ENCODE assay signal across 1 cellular context in the genomic region with DNA sequence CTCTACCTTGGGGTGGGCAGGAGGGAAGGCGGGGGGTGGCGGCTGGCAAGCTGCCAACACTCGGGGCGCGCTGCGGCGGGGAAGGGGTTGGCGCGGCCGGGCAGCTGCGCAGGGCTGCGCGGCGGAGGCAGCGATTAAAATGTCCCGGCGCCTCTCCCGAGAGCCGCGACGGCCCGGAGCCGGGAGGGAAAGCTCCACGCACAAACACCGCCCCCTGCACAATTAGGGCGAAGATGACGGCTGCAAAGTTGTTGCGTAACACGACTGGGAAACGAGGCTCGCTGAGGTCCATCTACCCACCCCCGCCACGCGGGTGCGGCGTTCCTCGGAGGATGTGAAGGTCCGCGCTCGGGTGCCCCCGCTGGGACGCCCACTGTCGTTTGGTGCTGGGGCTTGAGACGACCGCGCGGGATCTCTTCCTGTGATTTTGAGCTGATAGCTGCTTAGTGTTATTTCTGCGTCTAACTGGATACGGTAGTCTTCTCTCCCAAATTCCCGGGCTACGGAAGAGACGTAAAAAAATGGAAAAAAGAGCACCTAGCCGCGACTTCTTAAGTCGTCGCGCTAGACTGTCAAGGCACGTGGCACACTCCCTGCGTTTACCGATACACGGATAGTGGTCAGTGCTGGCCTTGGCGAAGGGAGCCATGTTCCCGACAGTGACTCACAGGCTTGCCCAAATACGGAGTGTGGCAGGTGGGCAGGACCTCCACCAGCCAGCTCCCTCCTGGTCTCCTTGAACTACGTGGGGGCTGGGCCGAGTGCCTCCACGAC.
TF ChIP-seq lines count a peak whose summit lies in the region.

No MANE protein-coding gene starts in this region.

TF ChIP-seq in HepG2, 621 proteins besides CTCF, POLR2A, EP300 and RAD21 (continued from another document and continues in another):
- TF ChIP-seq ZNF770 (CRISPR knock-in tag; IDR thresholded peaks at IDR 0.05) (peak; percentile 13; the same call in 1 of the 2 replicates), ZNF460 (CRISPR knock-in tag; IDR thresholded peaks at IDR 0.05; ENCODE audit: borderline replicate concordance) (no peak), ZFY (CRISPR knock-in tag; IDR thresholded peaks at IDR 0.05) (peak; percentile 44), SNAPC4 (CRISPR knock-in tag; IDR thresholded peaks at IDR 0.05) (no peak), ZNF335 (CRISPR knock-in tag; IDR thresholded peaks at IDR 0.05) (no peak), CEBPG (CRISPR knock-in tag; IDR thresholded peaks at IDR 0.05) (peak; percentile 95), TAF15 (IDR thresholded peaks at IDR 0.05; ENCODE audit: low read depth, low read length, poor library complexity, severe bottlenecking) (no peak), ZNF7 (CRISPR knock-in tag; IDR thresholded peaks at IDR 0.05) (no peak), MAFG (CRISPR knock-in tag; IDR thresholded peaks at IDR 0.05) (no peak), SNAPC2 (CRISPR knock-in tag; IDR thresholded peaks at IDR 0.05) (0 out of 2 replicates have a peak, but pooled peaks have one; percentile 8), ZNF296 (CRISPR knock-in tag; conservative IDR thresholded peaks at IDR 0.05) (no peak), ZBTB33 (CRISPR knock-in tag; IDR thresholded peaks at IDR 0.05) (peak; percentile 25; the same call in 1 of the 2 replicates), FOXK1 (CRISPR knock-in tag; IDR thresholded peaks at IDR 0.05; ENCODE audit: borderline replicate concordance, low read depth) (0 out of 2 replicates have a peak, but pooled peaks have one; percentile 23), ZNF136 (CRISPR knock-in tag; IDR thresholded peaks at IDR 0.05; ENCODE audit: low read depth) (no peak), ZC3H13 (CRISPR knock-in tag; IDR thresholded peaks at IDR 0.05) (peak; percentile 92), SP2 (CRISPR knock-in tag; IDR thresholded peaks at IDR 0.05) (peak; percentile 35; the same call in 1 of the 2 replicates), ZNF788 (CRISPR knock-in tag; IDR thresholded peaks at IDR 0.05; ENCODE audit: borderline replicate concordance) (peak; percentile 60; the same call in 1 of the 2 replicates), SMAD9 (CRISPR knock-in tag; IDR thresholded peaks at IDR 0.05) (no peak), ZBTB21 (CRISPR knock-in tag; IDR thresholded peaks at IDR 0.05) (no peak), ZKSCAN5 (CRISPR knock-in tag; IDR thresholded peaks at IDR 0.05) (no peak), CHD4 (IDR thresholded peaks at IDR 0.05; ENCODE audit: borderline replicate concordance, low read length) (no peak), ZNF496 (CRISPR knock-in tag; IDR thresholded peaks at IDR 0.05; ENCODE audit: insufficient replicate concordance) (no peak), ZBTB7B (CRISPR knock-in tag; IDR thresholded peaks at IDR 0.05) (no peak), MED8 (CRISPR knock-in tag; IDR thresholded peaks at IDR 0.05; ENCODE audit: insufficient replicate concordance) (no peak)
- TF ChIP-seq, protein P1, sequence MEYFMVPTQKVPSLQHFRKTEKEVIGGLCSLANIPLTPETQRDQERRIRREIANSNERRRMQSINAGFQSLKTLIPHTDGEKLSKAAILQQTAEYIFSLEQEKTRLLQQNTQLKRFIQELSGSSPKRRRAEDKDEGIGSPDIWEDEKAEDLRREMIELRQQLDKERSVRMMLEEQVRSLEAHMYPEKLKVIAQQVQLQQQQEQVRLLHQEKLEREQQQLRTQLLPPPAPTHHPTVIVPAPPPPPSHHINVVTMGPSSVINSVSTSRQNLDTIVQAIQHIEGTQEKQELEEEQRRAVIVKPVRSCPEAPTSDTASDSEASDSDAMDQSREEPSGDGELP (IDR thresholded peaks at IDR 0.05; ENCODE audit: borderline replicate concordance, low read depth), result peak; percentile 13; the same call in 1 of the 2 replicates
- TF ChIP-seq, protein P2, sequence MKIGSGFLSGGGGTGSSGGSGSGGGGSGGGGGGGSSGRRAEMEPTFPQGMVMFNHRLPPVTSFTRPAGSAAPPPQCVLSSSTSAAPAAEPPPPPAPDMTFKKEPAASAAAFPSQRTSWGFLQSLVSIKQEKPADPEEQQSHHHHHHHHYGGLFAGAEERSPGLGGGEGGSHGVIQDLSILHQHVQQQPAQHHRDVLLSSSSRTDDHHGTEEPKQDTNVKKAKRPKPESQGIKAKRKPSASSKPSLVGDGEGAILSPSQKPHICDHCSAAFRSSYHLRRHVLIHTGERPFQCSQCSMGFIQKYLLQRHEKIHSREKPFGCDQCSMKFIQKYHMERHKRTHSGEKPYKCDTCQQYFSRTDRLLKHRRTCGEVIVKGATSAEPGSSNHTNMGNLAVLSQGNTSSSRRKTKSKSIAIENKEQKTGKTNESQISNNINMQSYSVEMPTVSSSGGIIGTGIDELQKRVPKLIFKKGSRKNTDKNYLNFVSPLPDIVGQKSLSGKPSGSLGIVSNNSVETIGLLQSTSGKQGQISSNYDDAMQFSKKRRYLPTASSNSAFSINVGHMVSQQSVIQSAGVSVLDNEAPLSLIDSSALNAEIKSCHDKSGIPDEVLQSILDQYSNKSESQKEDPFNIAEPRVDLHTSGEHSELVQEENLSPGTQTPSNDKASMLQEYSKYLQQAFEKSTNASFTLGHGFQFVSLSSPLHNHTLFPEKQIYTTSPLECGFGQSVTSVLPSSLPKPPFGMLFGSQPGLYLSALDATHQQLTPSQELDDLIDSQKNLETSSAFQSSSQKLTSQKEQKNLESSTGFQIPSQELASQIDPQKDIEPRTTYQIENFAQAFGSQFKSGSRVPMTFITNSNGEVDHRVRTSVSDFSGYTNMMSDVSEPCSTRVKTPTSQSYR (CRISPR knock-in tag; IDR thresholded peaks at IDR 0.05; ENCODE audit: borderline replicate concordance), result peak; percentile 25; the same call in 1 of the 2 replicates
- TF ChIP-seq, protein P3, sequence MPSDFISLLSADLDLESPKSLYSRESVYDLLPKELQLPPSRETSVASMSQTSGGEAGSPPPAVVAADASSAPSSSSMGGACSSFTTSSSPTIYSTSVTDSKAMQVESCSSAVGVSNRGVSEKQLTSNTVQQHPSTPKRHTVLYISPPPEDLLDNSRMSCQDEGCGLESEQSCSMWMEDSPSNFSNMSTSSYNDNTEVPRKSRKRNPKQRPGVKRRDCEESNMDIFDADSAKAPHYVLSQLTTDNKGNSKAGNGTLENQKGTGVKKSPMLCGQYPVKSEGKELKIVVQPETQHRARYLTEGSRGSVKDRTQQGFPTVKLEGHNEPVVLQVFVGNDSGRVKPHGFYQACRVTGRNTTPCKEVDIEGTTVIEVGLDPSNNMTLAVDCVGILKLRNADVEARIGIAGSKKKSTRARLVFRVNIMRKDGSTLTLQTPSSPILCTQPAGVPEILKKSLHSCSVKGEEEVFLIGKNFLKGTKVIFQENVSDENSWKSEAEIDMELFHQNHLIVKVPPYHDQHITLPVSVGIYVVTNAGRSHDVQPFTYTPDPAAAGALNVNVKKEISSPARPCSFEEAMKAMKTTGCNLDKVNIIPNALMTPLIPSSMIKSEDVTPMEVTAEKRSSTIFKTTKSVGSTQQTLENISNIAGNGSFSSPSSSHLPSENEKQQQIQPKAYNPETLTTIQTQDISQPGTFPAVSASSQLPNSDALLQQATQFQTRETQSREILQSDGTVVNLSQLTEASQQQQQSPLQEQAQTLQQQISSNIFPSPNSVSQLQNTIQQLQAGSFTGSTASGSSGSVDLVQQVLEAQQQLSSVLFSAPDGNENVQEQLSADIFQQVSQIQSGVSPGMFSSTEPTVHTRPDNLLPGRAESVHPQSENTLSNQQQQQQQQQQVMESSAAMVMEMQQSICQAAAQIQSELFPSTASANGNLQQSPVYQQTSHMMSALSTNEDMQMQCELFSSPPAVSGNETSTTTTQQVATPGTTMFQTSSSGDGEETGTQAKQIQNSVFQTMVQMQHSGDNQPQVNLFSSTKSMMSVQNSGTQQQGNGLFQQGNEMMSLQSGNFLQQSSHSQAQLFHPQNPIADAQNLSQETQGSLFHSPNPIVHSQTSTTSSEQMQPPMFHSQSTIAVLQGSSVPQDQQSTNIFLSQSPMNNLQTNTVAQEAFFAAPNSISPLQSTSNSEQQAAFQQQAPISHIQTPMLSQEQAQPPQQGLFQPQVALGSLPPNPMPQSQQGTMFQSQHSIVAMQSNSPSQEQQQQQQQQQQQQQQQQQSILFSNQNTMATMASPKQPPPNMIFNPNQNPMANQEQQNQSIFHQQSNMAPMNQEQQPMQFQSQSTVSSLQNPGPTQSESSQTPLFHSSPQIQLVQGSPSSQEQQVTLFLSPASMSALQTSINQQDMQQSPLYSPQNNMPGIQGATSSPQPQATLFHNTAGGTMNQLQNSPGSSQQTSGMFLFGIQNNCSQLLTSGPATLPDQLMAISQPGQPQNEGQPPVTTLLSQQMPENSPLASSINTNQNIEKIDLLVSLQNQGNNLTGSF (CRISPR knock-in tag; IDR thresholded peaks at IDR 0.05), result peak; percentile 81
- TF ChIP-seq, protein P4, sequence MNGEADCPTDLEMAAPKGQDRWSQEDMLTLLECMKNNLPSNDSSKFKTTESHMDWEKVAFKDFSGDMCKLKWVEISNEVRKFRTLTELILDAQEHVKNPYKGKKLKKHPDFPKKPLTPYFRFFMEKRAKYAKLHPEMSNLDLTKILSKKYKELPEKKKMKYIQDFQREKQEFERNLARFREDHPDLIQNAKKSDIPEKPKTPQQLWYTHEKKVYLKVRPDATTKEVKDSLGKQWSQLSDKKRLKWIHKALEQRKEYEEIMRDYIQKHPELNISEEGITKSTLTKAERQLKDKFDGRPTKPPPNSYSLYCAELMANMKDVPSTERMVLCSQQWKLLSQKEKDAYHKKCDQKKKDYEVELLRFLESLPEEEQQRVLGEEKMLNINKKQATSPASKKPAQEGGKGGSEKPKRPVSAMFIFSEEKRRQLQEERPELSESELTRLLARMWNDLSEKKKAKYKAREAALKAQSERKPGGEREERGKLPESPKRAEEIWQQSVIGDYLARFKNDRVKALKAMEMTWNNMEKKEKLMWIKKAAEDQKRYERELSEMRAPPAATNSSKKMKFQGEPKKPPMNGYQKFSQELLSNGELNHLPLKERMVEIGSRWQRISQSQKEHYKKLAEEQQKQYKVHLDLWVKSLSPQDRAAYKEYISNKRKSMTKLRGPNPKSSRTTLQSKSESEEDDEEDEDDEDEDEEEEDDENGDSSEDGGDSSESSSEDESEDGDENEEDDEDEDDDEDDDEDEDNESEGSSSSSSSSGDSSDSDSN (CRISPR knock-in tag; IDR thresholded peaks at IDR 0.05), result peak; percentile 68; the same call in 1 of the 2 replicates
